9 cellular contexts compared by ENCODE assay signal in the genomic region with DNA sequence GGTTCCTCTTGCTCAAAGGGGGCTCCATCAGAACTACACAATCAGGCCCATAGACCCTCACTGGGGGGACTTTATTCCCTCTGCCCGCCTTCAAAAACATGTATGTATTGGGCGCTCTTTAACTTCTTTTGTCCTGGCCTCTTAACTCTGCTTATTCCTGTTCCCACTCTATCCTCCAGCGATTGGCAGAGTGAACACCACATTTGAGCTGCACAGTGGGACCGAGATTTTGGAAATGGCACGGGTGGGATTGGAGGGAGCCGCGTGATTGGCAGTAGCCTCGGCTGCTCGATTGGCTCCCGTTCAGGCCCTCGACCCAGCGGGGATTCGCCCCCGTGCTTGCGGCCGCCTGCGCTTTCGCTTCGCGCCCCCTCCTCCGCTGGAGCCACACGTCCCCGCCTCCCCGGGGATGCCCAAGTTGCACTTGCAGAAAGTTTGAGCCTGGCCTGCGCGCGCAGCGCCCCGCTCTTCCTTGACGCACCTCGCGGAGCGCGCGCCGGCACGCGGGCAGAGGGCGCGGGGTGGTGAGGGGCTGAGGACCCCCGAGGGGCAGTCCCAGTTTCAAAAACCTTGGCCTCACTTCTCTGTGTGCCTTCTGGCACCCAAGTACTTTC. TPM values are rescaled to one million over a fixed set of nuclear protein-coding genes. Genes with fewer than 3 reads are reported as not detected.
DNase-seq lines count a peak whose midpoint lies in the region; ATAC-seq lines count a peak whose summit lies in the region.
"Had no signal": no experiment of that assay in that cellular context is flagged by ENCODE, and none has a peak within 500 bp of the region (broad histone marks: within the 10 kb centered on the region; RNA-seq: fewer than 3 reads in every experiment).

ZIC5 (minus strand) TSS at position 192 of the 614 bp plus-strand sequence; CDS start at position 28, 164 bp downstream.

- peak within 1 kb of the TSS; percentile 54 to 68 for H3K4me3 Mint-ChIP-seq in effector memory CD8-positive, alpha-beta T cell

- peaks cover 73 to 87% of the 10 kb centered on the region in 2 donors for H3K27me3 Mint-ChIP-seq in effector memory CD8-positive, alpha-beta T cell

- intact Hi-C loops in sciatic nerve (cut with DNase I), result no loop called here
- intact Hi-C loops in left colon (cut with DNase I, micrococcal nuclease), result no loop called here

- H3K27ac Mint-ChIP-seq in effector memory CD8-positive, alpha-beta T cell, result peak within 1 kb of the TSS in 1 of 2 donors; percentile 72

- H3K9me3 Mint-ChIP-seq in effector memory CD8-positive, alpha-beta T cell, result no peaks in the 10 kb centered on the region

- ATAC-seq in effector memory CD8-positive, alpha-beta T cell (replicated peaks), result no peak
- ATAC-seq in sciatic nerve (no peak), left colon (no peak)

- peaks cover 15 to 16% of the 10 kb centered on the region in 2 donors for H3K4me1 Mint-ChIP-seq in effector memory CD8-positive, alpha-beta T cell (ENCODE audit: low read depth in 2 of 2)

- DNase-seq in NCI-H2227 (lab: John Stamatoyannopoulos, UW; ENCODE audit: unreplicated experiment), result peak; percentile 86
- no peak for DNase-seq in NCI-H2227 treated with DMSO at 0.1 percent for 48 hours (lab: John Stamatoyannopoulos, UW)
- peak; percentile 59 for DNase-seq in NCI-H748 treated with DMSO at 0.1 percent for 48 hours (lab: John Stamatoyannopoulos, UW)
- DNase-seq in effector memory CD8-positive, alpha-beta T cell, result no peak
- DNase-seq in sciatic nerve (ENCODE audit: low spot score), result peak; percentile 47
- no peak for DNase-seq in NCI-H526 treated with DMSO at 0.1 percent for 48 hours (lab: John Stamatoyannopoulos, UW)
- no peak for DNase-seq in left colon
- DNase-seq in NCI-H1105 treated with DMSO at 0.1 percent for 48 hours (lab: John Stamatoyannopoulos, UW), result no peak

- H3K36me3 Mint-ChIP-seq in effector memory CD8-positive, alpha-beta T cell (ENCODE audit: insufficient read depth), result peaks cover 56% of the 10 kb centered on the region

RNA-seq across cellular contexts. Expression of gene ZIC5, which starts in this region (rescaled TPM):
- total RNA-seq in sciatic nerve (not detected), left colon (not detected)
- total RNA-seq: liver had no signal

Comparison
In these comparisons a context has a peak if more than half of its experiments do, and no peak if none do; other contexts are left out.
1. DNase-seq: peak in NCI-H2227 (single experiment) and NCI-H748 treated with DMSO at 0.1 percent for 48 hours (single experiment); none in NCI-H2227 treated with DMSO at 0.1 percent for 48 hours (single experiment), effector memory CD8-positive, alpha-beta T cell (0 of 3), NCI-H526 treated with DMSO at 0.1 percent for 48 hours (single experiment), left colon (0 of 2) and NCI-H1105 treated with DMSO at 0.1 percent for 48 hours (single experiment).
2. Peak in DNase-seq in sciatic nerve; RNA of the gene not detected or under 1 TPM.